ENCODE assay signal across 8 cellular contexts in genomic region chr15:57559875-57560274, GRCh38. TPM values are rescaled to one million over a fixed set of nuclear protein-coding genes. Genes with fewer than 3 reads are reported as not detected.
DNase-seq lines count a peak whose midpoint lies in the region; ATAC-seq and TF ChIP-seq lines count a peak whose summit lies in the region.

No MANE protein-coding gene starts in this region.

- H3K36me3 ChIP-seq in CD4-positive, CD25-positive, alpha-beta regulatory T cell (ENCODE audit: control insufficient read depth, insufficient read depth, low read length): no peaks in the 10 kb centered on the region
- H3K36me3 ChIP-seq in HEK293 (ENCODE audit: control insufficient read depth in 2 of 2, insufficient read depth in 1 of 2, low read length in 2 of 2): no peaks in the 10 kb centered on the region
- no peaks in the 10 kb centered on the region for H3K36me3 ChIP-seq in prostate gland
- H3K36me3 ChIP-seq in vagina: no peaks in the 10 kb centered on the region

- no peak overlapping the region for H3K4me3 Mint-ChIP-seq in CD4-positive, CD25-positive, alpha-beta regulatory T cell

- 29% methylated on average over 5 of the region's 5 CpGs for WGBS in prostate gland

- CTCF ChIA-PET in HEK293 (lab: Yijun Ruan, JAX): interaction anchor here (0.6 to 2.8 kb wide), 40 partner anchors 8 to 1268 kb away, joined by 3 to 10 read pairs (median 4); no protein-coding TSS in a partner anchor
- CTCF ChIA-PET in RWPE1 (lab: Yijun Ruan, JAX): interaction anchor here (0.6 to 2.9 kb wide), 12 partner anchors 8 to 314 kb away, joined by 3 to 61 read pairs (median 4); no protein-coding TSS in a partner anchor

- H3K9me3 ChIP-seq in CD4-positive, CD25-positive, alpha-beta regulatory T cell (ENCODE audit: control insufficient read depth in 2 of 2, low read length in 2 of 2): no peaks in the 10 kb centered on the region
- no peaks in the 10 kb centered on the region for H3K9me3 ChIP-seq in HEK293 (ENCODE audit: control insufficient read depth, insufficient read depth, low read depth, low read length)
- no peaks in the 10 kb centered on the region for H3K9me3 ChIP-seq in prostate gland
- no peaks in the 10 kb centered on the region for H3K9me3 ChIP-seq in vagina

- H3K4me3 ChIP-seq in CD4-positive, CD25-positive, alpha-beta regulatory T cell (ENCODE audit: low read depth, low read length): no peak overlapping the region
- H3K4me3 ChIP-seq in HEK293 (ENCODE audit: low read depth, low read length) (no peak overlapping the region), prostate gland (no peak overlapping the region), vagina (no peak overlapping the region)

- H3K4me1 Mint-ChIP-seq in CD4-positive, CD25-positive, alpha-beta regulatory T cell: peaks cover 0 to 33% (median 9%) of the 10 kb centered on the region in 4 donors

- H3K9me3 Mint-ChIP-seq in CD4-positive, CD25-positive, alpha-beta regulatory T cell: no peaks in the 10 kb centered on the region

- TF ChIP-seq CTCF in HEK293 (tag by site-specific recombination; IDR thresholded peaks at IDR 0.05): no peak
- peak; percentile 94 for TF ChIP-seq CTCF in RWPE1 (conservative IDR thresholded peaks at IDR 0.05; ENCODE audit: low read depth)
- TF ChIP-seq CTCF in prostate gland (IDR thresholded peaks at IDR 0.05): peak; percentile 56 to 88 (median 82)
- peak; percentile 73 to 82 (median 78) for TF ChIP-seq CTCF in vagina (IDR thresholded peaks at IDR 0.05)

- intact Hi-C loops in Right ventricle myocardium superior (cut with DNase I) (loop anchor here (5.0 to 10.0 kb wide), 3 partner anchors 37 to 515 kb away; no protein-coding TSS in a partner anchor), prostate gland (cut with DNase I) (loop anchor here (2.0 to 10.0 kb wide), 4 partner anchors 51 to 1065 kb away; no protein-coding TSS in a partner anchor), vagina (cut with DNase I) (loop anchor here (10.0 kb wide), 2 partner anchors 55 to 305 kb away; no protein-coding TSS in a partner anchor)

- ATAC-seq in CD4-positive, CD25-positive, alpha-beta regulatory T cell (ENCODE audit: low read depth in 2 of 2): peak; percentile 41 to 51
- ATAC-seq in Right ventricle myocardium superior (ENCODE audit: poor library complexity): peak; percentile 64
- ATAC-seq in GM21360 (IDR thresholded peaks at IDR 0.05; ENCODE audit: unreplicated experiment): no peak

- peaks cover 13% of the 10 kb centered on the region for H3K4me1 ChIP-seq in CD4-positive, CD25-positive, alpha-beta regulatory T cell (ENCODE audit: control insufficient read depth, insufficient read depth, low read length, poor library complexity, severe bottlenecking)
- H3K4me1 ChIP-seq in HEK293 (ENCODE audit: control insufficient read depth, insufficient read depth, low read length): no peaks in the 10 kb centered on the region
- no peaks in the 10 kb centered on the region for H3K4me1 ChIP-seq in prostate gland (replicated peaks)
- peaks cover 13% of the 10 kb centered on the region for H3K4me1 ChIP-seq in vagina

- POLR2A ChIA-PET in HEK293 (lab: Yijun Ruan, JAX): no interaction called here
- POLR2A ChIA-PET in RWPE1 (lab: Yijun Ruan, JAX; ENCODE audit: low non-redundant PET): no interaction called here

- no peaks in the 10 kb centered on the region for H3K36me3 Mint-ChIP-seq in CD4-positive, CD25-positive, alpha-beta regulatory T cell

- no peaks in the 10 kb centered on the region for H3K27me3 ChIP-seq in CD4-positive, CD25-positive, alpha-beta regulatory T cell (ENCODE audit: control insufficient read depth, insufficient read depth, low read length)
- H3K27me3 ChIP-seq in prostate gland (replicated peaks; ENCODE audit: insufficient read depth): no peaks in the 10 kb centered on the region
- no peaks in the 10 kb centered on the region for H3K27me3 ChIP-seq in vagina

- DNase-seq in CD4-positive, CD25-positive, alpha-beta regulatory T cell: peak; percentile 39 to 58 (median 53)
- DNase-seq in RWPE1 (ENCODE audit: low spot score) (peak; percentile 74), Right ventricle myocardium superior (peak; percentile 83), prostate gland (ENCODE audit: low spot score) (peak; percentile 49), vagina (ENCODE audit: extremely low spot score in 2 of 2) (no peak)
- peak; percentile 91 for DNase-seq in activated effector memory CD4-positive, alpha-beta T cell treated with anti-CD3 and anti-CD28 coated beads, Interleukin-2, amount 50 U/mL, for 16 hours

- no peak overlapping the region for H3K27ac ChIP-seq in CD4-positive, CD25-positive, alpha-beta regulatory T cell (ENCODE audit: insufficient read depth, low read length, poor library complexity, severe bottlenecking)
- no peak overlapping the region for H3K27ac ChIP-seq in HEK293 (ENCODE audit: extremely low read depth, low read depth, low read length)
- H3K27ac ChIP-seq in RWPE1: no peak overlapping the region
- H3K27ac ChIP-seq in prostate gland: no peak overlapping the region
- H3K27ac ChIP-seq in vagina: no peak overlapping the region

- H3K27me3 Mint-ChIP-seq in CD4-positive, CD25-positive, alpha-beta regulatory T cell: peaks cover 16% of the 10 kb centered on the region

- TF ChIP-seq POLR2A in prostate gland (IDR thresholded peaks at IDR 0.05) (no peak), vagina (IDR thresholded peaks at IDR 0.05) (no peak)

- H3K27ac Mint-ChIP-seq in CD4-positive, CD25-positive, alpha-beta regulatory T cell: no peak overlapping the region

TF ChIP-seq in HEK293, 187 proteins besides CTCF, POLR2A, EP300 and RAD21 (continues in another document):
- TF ChIP-seq ZBTB1 (tag by site-specific recombination; IDR thresholded peaks at IDR 0.05) (no peak), EGR2 (tag by site-specific recombination; IDR thresholded peaks at IDR 0.05; ENCODE audit: low read depth) (no peak), ZBTB20 (tag by site-specific recombination; IDR thresholded peaks at IDR 0.05) (no peak), RBAK (tag by site-specific recombination; IDR thresholded peaks at IDR 0.05) (no peak), ZNF639 (tag by site-specific recombination; IDR thresholded peaks at IDR 0.05) (no peak), ZNF2 (tag by site-specific recombination; IDR thresholded peaks at IDR 0.05) (peak; percentile 64; the same call in 1 of the 2 replicates), TCF7L2 (IDR thresholded peaks at IDR 0.05; ENCODE audit: borderline replicate concordance, low read depth, low read length) (no peak), PATZ1 (tag by site-specific recombination; IDR thresholded peaks at IDR 0.05) (no peak), ZNF704 (tag by site-specific recombination; IDR thresholded peaks at IDR 0.05) (no peak), ZSCAN18 (tag by site-specific recombination; IDR thresholded peaks at IDR 0.05) (no peak), SP3 (tag by site-specific recombination; IDR thresholded peaks at IDR 0.05) (no peak), ZNF660 (tag by site-specific recombination; IDR thresholded peaks at IDR 0.05) (peak; percentile 51; the same call in 1 of the 2 replicates), ZBTB48 (tag by site-specific recombination; IDR thresholded peaks at IDR 0.05) (no peak), ZNF121 (tag by site-specific recombination; IDR thresholded peaks at IDR 0.05) (no peak)

RNA-seq across cellular contexts. Expression of gene MYZAP, which starts 31.8 kb away (rescaled TPM):
- 0.84 TPM for total RNA-seq in CD4-positive, CD25-positive, alpha-beta regulatory T cell
- 1 to 10 TPM in 3 of 4 donors, under 1 TPM in 1; 0.49 to 3.9 (median 1.8) TPM for polyA plus RNA-seq in CD4-positive, CD25-positive, alpha-beta regulatory T cell
- 966 TPM for total RNA-seq in Right ventricle myocardium superior
- total RNA-seq in prostate gland: 10 to 100 TPM; 14.9 to 25.1 TPM
- total RNA-seq in vagina: 15.2 TPM

Comparison
In these comparisons a context has a peak if more than half of its experiments do, and no peak if none do; other contexts are left out.
1. DNase-seq: peak in CD4-positive, CD25-positive, alpha-beta regulatory T cell (3 of 3), RWPE1 (single experiment), activated effector memory CD4-positive, alpha-beta T cell treated with anti-CD3 and anti-CD28 coated beads, Interleukin-2, amount 50 U/mL, for 16 hours (single experiment), Right ventricle myocardium superior (single experiment) and prostate gland (single experiment); none in vagina (0 of 2).
2. RNA of gene MYZAP, which starts 31.8 kb away (total RNA-seq): 966 TPM in Right ventricle myocardium superior (single experiment); 14.9 to 25.1 TPM in prostate gland, 15.2 TPM in vagina (single experiment) and 0.84 TPM in CD4-positive, CD25-positive, alpha-beta regulatory T cell (single experiment); every median in the first group is over 10 times any median in the second.